Comparison of ENCODE assay signal across 23 cellular contexts in genomic region chr15:45326280-45326679, GRCh38. TPM values are rescaled to one million over a fixed set of nuclear protein-coding genes. Genes with fewer than 3 reads are reported as not detected.
DNase-seq lines count a peak whose midpoint lies in the region; ATAC-seq, FAIRE-seq and TF ChIP-seq lines count a peak whose summit lies in the region.
"Had no signal": no experiment of that assay in that cellular context is flagged by ENCODE, and none has a peak within 500 bp of the region (broad histone marks: within the 10 kb centered on the region; RNA-seq: fewer than 3 reads in every experiment).

No MANE protein-coding gene starts in this region.

- H3K27ac Mint-ChIP-seq in CD4-positive, alpha-beta T cell, result no peak overlapping the region

- H2AK5ac ChIP-seq in H1 (ENCODE audit: low read depth, low read length) (no peak overlapping the region), mesendoderm (ENCODE audit: low read length) (no peak overlapping the region)

- no peak for TF ChIP-seq EP300 in H1 (IDR thresholded peaks at IDR 0.05; ENCODE audit: borderline replicate concordance in 1 of 2, low read depth in 2 of 2, low read length in 2 of 2)

- H3K9me3 Mint-ChIP-seq in CD4-positive, alpha-beta T cell, result no peaks in the 10 kb centered on the region
- H3K9me3 Mint-ChIP-seq: IgD-negative memory B cell had no signal

- H2BK20ac ChIP-seq in H1 (ENCODE audit: low read length), result no peak overlapping the region

- H2BK15ac ChIP-seq in H1 (ENCODE audit: low read length) (no peak overlapping the region), mesendoderm (replicated peaks; ENCODE audit: low read depth) (no peak overlapping the region)

- peak overlapping the region; percentile 51; the same call in 1 of the 2 replicates for H4K8ac ChIP-seq in H1 (ENCODE audit: extremely low read depth, insufficient read depth, low read length)
- H4K8ac ChIP-seq in mesendoderm (ENCODE audit: low read depth, low read length), result no peak overlapping the region

- no peaks in the 10 kb centered on the region for H3K36me3 ChIP-seq in H1 (ENCODE audit: control insufficient read depth in 2 of 4, insufficient read depth in 4 of 4, low read length in 3 of 4)
- no peaks in the 10 kb centered on the region for H3K36me3 ChIP-seq in mesendoderm (ENCODE audit: control insufficient read depth, insufficient read depth, low read length)
- H3K36me3 ChIP-seq: MG63, SJCRH30 had no signal

- no peaks in the 10 kb centered on the region for H3K27me3 ChIP-seq in H1 (replicated peaks in 1 of 4; ENCODE audit: control insufficient read depth in 3 of 4, extremely low read depth in 1 of 4, insufficient read depth in 3 of 4, low read length in 3 of 4)
- no peaks in the 10 kb centered on the region for H3K27me3 ChIP-seq in mesendoderm (ENCODE audit: insufficient read depth, low read length, poor library complexity)
- peaks cover 11% of the 10 kb centered on the region for H3K27me3 ChIP-seq in CD4-positive, alpha-beta T cell (ENCODE audit: control insufficient read depth, insufficient read depth, low read length)
- H3K27me3 ChIP-seq: SJCRH30 had no signal

- H3K23me2 ChIP-seq in H1 (ENCODE audit: low read depth, low read length), result no peaks in the 10 kb centered on the region

- POLR2A ChIA-PET in H1 (lab: Charles Lee; ENCODE audit: partially characterized antibody), result interaction anchor here (1.1 to 1.3 kb wide), 2 partner anchors 12 to 64 kb away, joined by 3 read pairs; no protein-coding TSS in a partner anchor
- POLR2A ChIA-PET in CD4-positive, alpha-beta T cell (lab: Charles Lee), result no interaction called here

- H3K56ac ChIP-seq in H1 (replicated peaks; ENCODE audit: insufficient read length, low read depth, low read length) (no peak overlapping the region), mesendoderm (ENCODE audit: low read length) (no peak overlapping the region)

- H2BK5ac ChIP-seq in H1 (ENCODE audit: low read depth, low read length) (no peak overlapping the region), mesendoderm (ENCODE audit: low read length) (no peak overlapping the region)

- ATAC-seq in CD4-positive, alpha-beta T cell (ENCODE audit: poor library complexity), result no peak

- H4K20me1 ChIP-seq in H1 (replicated peaks in 1 of 2; ENCODE audit: control insufficient read depth in 1 of 2, insufficient read depth in 2 of 2, low read length in 2 of 2), result no peaks in the 10 kb centered on the region

- H3K9ac ChIP-seq in H1 (replicated peaks in 1 of 4; ENCODE audit: extremely low read depth in 1 of 4, low read depth in 3 of 4, low read length in 3 of 4) (no peak overlapping the region), mesendoderm (ENCODE audit: low read length) (no peak overlapping the region)

- H2AFZ ChIP-seq in H1 (ENCODE audit: low read length), result peak overlapping the region; percentile 78; the same call in 1 of the 2 replicates
- H2AFZ ChIP-seq: PC-9 had no signal

- no peak overlapping the region; a peak in 1 of 8 replicates for H3K4me3 ChIP-seq in H1 (ENCODE audit: extremely low read depth in 1 of 4, insufficient read depth in 2 of 4, low read depth in 3 of 4, low read length in 4 of 4)
- no peak overlapping the region for H3K4me3 ChIP-seq in mesendoderm (ENCODE audit: low read length)
- H3K4me3 ChIP-seq: MG63, PC-9, SJCRH30 had no signal

- DNase-seq in SK-MEL-5 (ENCODE audit: low read depth, low spot score), result peak; percentile 9
- DNase-seq in H1 (ENCODE audit: low read depth in 1 of 2, low spot score in 2 of 2), result no peak
- no peak for DNase-seq in mesendoderm
- no peak for DNase-seq in CD4-positive, alpha-beta T cell
- DNase-seq in activated effector memory CD4-positive, alpha-beta T cell treated with anti-CD3 and anti-CD28 coated beads, Interleukin-2, amount 50 U/mL, for 16 hours, result no peak
- no peak for DNase-seq in effector CD4-positive, alpha-beta T cell
- no peak for DNase-seq in RKO (ENCODE audit: low spot score)
- DNase-seq: ACHN, AML-193, DMS79, H7, Kasumi-1, MG63, NCI-H1048, NCI-H1436, NCI-H2029, NCI-H526, PC-9, SJCRH30 had no signal

- H3K4ac ChIP-seq in H1 (replicated peaks; ENCODE audit: insufficient read length, low read depth, low read length), result no peak overlapping the region
- no peak overlapping the region for H3K4ac ChIP-seq in mesendoderm (ENCODE audit: low read depth, low read length)

- H3K23ac ChIP-seq in H1 (ENCODE audit: insufficient read length) (no peak overlapping the region), mesendoderm (ENCODE audit: low read length) (no peak overlapping the region)

- H2BK120ac ChIP-seq in H1 (replicated peaks; ENCODE audit: low read depth, low read length) (no peak overlapping the region), mesendoderm (ENCODE audit: low read depth, low read length) (peak overlapping the region; percentile 6)

- FAIRE-seq in H1 (lab: Jason Lieb, UNC), result peak; percentile 66

- no peaks in the 10 kb centered on the region for H3K4me1 Mint-ChIP-seq in CD4-positive, alpha-beta T cell (ENCODE audit: low read depth)
- H3K4me1 Mint-ChIP-seq: IgD-negative memory B cell had no signal

- 76% methylated on average over 5 of the region's 5 CpGs; no CpG with 5 or more reads in 1 of the 2 experiments for whole genome bisulfite sequencing in H1 (ENCODE audit: extremely low coverage in 1 of 2, insufficient coverage in 1 of 2, insufficient read length in 1 of 2, insufficient replicate concordance in 2 of 2, low coverage in 1 of 2, low lambda C conversion rate in 2 of 2, missing lambda C conversion rate in 1 of 2), 2 experiments
- WGBS in mesendoderm (ENCODE audit: extremely low coverage, insufficient coverage, low lambda C conversion rate), result no CpG with 5 or more reads among the region's 5 CpGs

- in situ Hi-C loops in SK-MEL-5 (cut with HindIII; ENCODE audit: low pct_unique_long_range_greater_than_20kb, low sequenced_read_pairs), result no loop called here

- CTCF ChIA-PET in H1 (lab: Charles Lee; ENCODE audit: partially characterized antibody), result interaction anchor here (0.7 to 2.2 kb wide), 9 partner anchors 10 to 248 kb away, joined by 3 to 7 read pairs (median 3); no protein-coding TSS in a partner anchor
- CTCF ChIA-PET in CD4-positive, alpha-beta T cell (lab: Charles Lee), result no interaction called here

- H4K5ac ChIP-seq in H1 (ENCODE audit: insufficient read length, low read depth, low read length) (no peak overlapping the region), mesendoderm (ENCODE audit: low read length) (no peak overlapping the region)

- H3K4me3 Mint-ChIP-seq in CD4-positive, alpha-beta T cell, result no peak overlapping the region
- H3K4me3 Mint-ChIP-seq: IgD-negative memory B cell had no signal

- TF ChIP-seq POLR2A in H1 (IDR thresholded peaks at IDR 0.05; ENCODE audit: control extremely low read depth in 1 of 2, low read depth in 2 of 2, low read length in 2 of 2), result no peak

- H2BK12ac ChIP-seq in H1 (ENCODE audit: low read depth, low read length), result no peak overlapping the region

- intact Hi-C loops in CD4-positive, alpha-beta T cell (cut with DNase I, micrococcal nuclease), result no loop called here

- H3K36me3 Mint-ChIP-seq in CD4-positive, alpha-beta T cell (ENCODE audit: low read depth), result no peaks in the 10 kb centered on the region

- no peaks in the 10 kb centered on the region for H3K79me2 ChIP-seq in H1 (ENCODE audit: control insufficient read depth in 1 of 2, insufficient read depth in 2 of 2, low read length in 2 of 2)
- no peaks in the 10 kb centered on the region for H3K79me2 ChIP-seq in mesendoderm (ENCODE audit: control insufficient read depth, insufficient read depth, low read length)

- H3K18ac ChIP-seq in H1 (ENCODE audit: extremely low read depth, low read length) (no peak overlapping the region), mesendoderm (ENCODE audit: low read length) (no peak overlapping the region)

- TF ChIP-seq RAD21 in H1 (IDR thresholded peaks at IDR 0.05 in 1 of 2, conservative IDR thresholded peaks at IDR 0.05 in 1 of 2; ENCODE audit: low read depth in 2 of 2, low read length in 2 of 2), result no peak

- no peaks in the 10 kb centered on the region for H3K9me3 ChIP-seq in H1 (ENCODE audit: insufficient read depth in 2 of 2, low read depth in 1 of 2, low read length in 1 of 2)
- H3K9me3 ChIP-seq in CD4-positive, alpha-beta T cell (ENCODE audit: control insufficient read depth, low read length), result no peaks in the 10 kb centered on the region
- H3K9me3 ChIP-seq: MG63, SJCRH30 had no signal

- peaks cover 0 to 5% (median 2%) of the 10 kb centered on the region in 4 experiments; a peak in 3 of 7 replicates for H3K4me1 ChIP-seq in H1 (replicated peaks in 1 of 4; ENCODE audit: control insufficient read depth in 3 of 4, insufficient read depth in 4 of 4, low read length in 3 of 4)
- H3K4me1 ChIP-seq in mesendoderm (ENCODE audit: control insufficient read depth, low read depth, low read length), result peaks cover 1% of the 10 kb centered on the region
- H3K4me1 ChIP-seq: SJCRH30 had no signal

- H3K27ac ChIP-seq in H1 (ENCODE audit: low read depth, low read length) (no peak overlapping the region), mesendoderm (ENCODE audit: low read depth, low read length) (no peak overlapping the region)
- H3K27ac ChIP-seq in CD4-positive, alpha-beta T cell (ENCODE audit: low read depth, low read length), result no peak overlapping the region
- H3K27ac ChIP-seq: C4-2B, HL-60, PC-9, SJCRH30 had no signal

- no peak overlapping the region for H4K91ac ChIP-seq in H1 (replicated peaks; ENCODE audit: insufficient read length, low read length)

- H3K14ac ChIP-seq in H1 (ENCODE audit: insufficient read length), result no peak overlapping the region

- H3K4me2 ChIP-seq in H1 (ENCODE audit: insufficient read depth in 1 of 2, low read depth in 2 of 2, low read length in 2 of 2), result peak overlapping the region in 1 of 2 experiments; percentile 47; a peak in 2 of 4 replicates
- no peak overlapping the region for H3K4me2 ChIP-seq in mesendoderm (ENCODE audit: low read length)
- H3K4me2 ChIP-seq: PC-9 had no signal

- peaks cover 30% of the 10 kb centered on the region for H3K27me3 Mint-ChIP-seq in CD4-positive, alpha-beta T cell

- no peaks in the 10 kb centered on the region for H3K79me1 ChIP-seq in H1 (ENCODE audit: low read depth, low read length)
- no peaks in the 10 kb centered on the region for H3K79me1 ChIP-seq in mesendoderm (ENCODE audit: low read length)

- TF ChIP-seq CTCF in H1 (IDR thresholded peaks at IDR 0.05; ENCODE audit: control extremely low read depth in 1 of 3, insufficient read depth in 1 of 3, low read depth in 1 of 3, low read length in 3 of 3), result no peak
- no peak for TF ChIP-seq CTCF in CD4-positive, alpha-beta T cell (IDR thresholded peaks at IDR 0.05)

RNA-seq across cellular contexts. Expression of gene GATM, which starts 52.1 kb away (rescaled TPM):
- 0.85 and 2.9 TPM in 2 replicates for total RNA-seq in SK-MEL-5 (2014; rRNA removed; shearing (Covaris generic))
- polyA plus RNA-seq in SK-MEL-5 (2015; cell fraction: cytosol; rRNA removed), result 1.5 and 1.8 TPM in 2 replicates
- 1.6 and 3.5 TPM in 2 replicates for polyA plus RNA-seq in SK-MEL-5 (2015; cell fraction: nucleus; rRNA removed)
- total RNA-seq in H1 (2021; fragmentation: NEBNext Ultra II Directional; extraction: Animal tissue kit (Norgen Biotek cat#: 25700)), result 10.0 and 10.2 TPM in 2 replicates
- 13.5 and 15.1 TPM in 2 replicates for polyA plus RNA-seq in H1 (2011; rRNA removed)
- polyA plus RNA-seq in H1 (2011; cell fraction: cytosol; rRNA removed), result 19.1 TPM
- polyA plus RNA-seq in H1 (2011; cell fraction: nucleus; rRNA removed), result 12.6 TPM
- 9.0 to 12.4 TPM (median 10.1 TPM) in 4 replicates for polyA plus RNA-seq in H1 (2012, experiment 1 of 2)
- polyA plus RNA-seq in H1 (2012, experiment 2 of 2), result 3.4 TPM
- polyA plus RNA-seq in H1 (2013, experiment 1 of 2), result 8.9 TPM
- polyA plus RNA-seq in H1 (2013, experiment 2 of 2), result 9.0 TPM
- 15.5 and 22.0 TPM in 2 replicates for polyA minus RNA-seq in H1 (2011; rRNA and poly(A)+ RNA removed)
- polyA minus RNA-seq in H1 (2011; cell fraction: cytosol; rRNA and poly(A)+ RNA removed), result 8.5 TPM
- polyA minus RNA-seq in H1 (2011; cell fraction: nucleus; rRNA and poly(A)+ RNA removed), result 17.3 TPM
- polyA plus RNA-seq in mesendoderm (2013, experiment 1 of 2), result 24.2 TPM
- 21.6 TPM for polyA plus RNA-seq in mesendoderm (2013, experiment 2 of 2)
- total RNA-seq in CD4-positive, alpha-beta T cell, result under 1 TPM; 0.55 to 0.70 TPM
- total RNA-seq: HT1080 had no signal
